Comparison of ENCODE assay signal across 21 cellular contexts in genomic region chr17:7379134-7379533, GRCh38. TPM values are rescaled to one million over a fixed set of nuclear protein-coding genes. Genes with fewer than 3 reads are reported as not detected.
A peak's percentile ranks its signal among the peaks of the same experiment; 100 is the strongest.
DNase-seq lines count a peak whose midpoint lies in the region; FAIRE-seq and TF ChIP-seq lines count a peak whose summit lies in the region.
"Had no signal": no experiment of that assay in that cellular context is flagged by ENCODE, and none has a peak within 500 bp of the region (broad histone marks: within the 10 kb centered on the region; RNA-seq: fewer than 3 reads in every experiment).

No MANE protein-coding gene starts in this region.

- no peaks in the 10 kb centered on the region for H3K79me2 ChIP-seq in astrocyte (ENCODE audit: insufficient read depth, low read length)
- H3K79me2 ChIP-seq in osteoblast (ENCODE audit: insufficient read depth, low read length): no peaks in the 10 kb centered on the region

- peaks cover 12% of the 10 kb centered on the region for H3K36me3 Mint-ChIP-seq in MCF 10A (ENCODE audit: insufficient read depth, unreplicated experiment)
- H3K36me3 Mint-ChIP-seq in astrocyte (ENCODE audit: low read depth, unreplicated experiment): no peaks in the 10 kb centered on the region
- H3K36me3 Mint-ChIP-seq: CD4-positive, CD25-positive, alpha-beta regulatory T cell; CD8-positive, alpha-beta T cell had no signal

- POLR2A ChIA-PET in MCF 10A (lab: Yijun Ruan, JAX): no interaction called here

- intact Hi-C loops in MCF 10A (cut with micrococcal nuclease): no loop called here
- intact Hi-C loops in breast epithelium (cut with DNase I; ENCODE audit: low total_unique reads): no loop called here

- H3K4me3 Mint-ChIP-seq in MCF 10A (ENCODE audit: unreplicated experiment) (peak overlapping the region; percentile 14), astrocyte (ENCODE audit: unreplicated experiment) (peak overlapping the region; percentile 14)
- H3K4me3 Mint-ChIP-seq: CD4-positive, CD25-positive, alpha-beta regulatory T cell; CD8-positive, alpha-beta T cell had no signal

- CTCF ChIA-PET in MCF 10A (lab: Yijun Ruan, JAX): no interaction called here

- no peak for FAIRE-seq in astrocyte (lab: Jason Lieb, UNC)
- FAIRE-seq: D721Med, GM12878, GM19239, H1 had no signal

- H3K4me2 ChIP-seq in astrocyte (ENCODE audit: low read length): no peak overlapping the region
- H3K4me2 ChIP-seq in osteoblast (ENCODE audit: insufficient read depth, low read length): no peak overlapping the region

- H3K27me3 Mint-ChIP-seq in MCF 10A (ENCODE audit: insufficient read depth, unreplicated experiment) (no peaks in the 10 kb centered on the region), astrocyte (ENCODE audit: low read depth, unreplicated experiment) (peaks cover 29% of the 10 kb centered on the region)

- TF ChIP-seq CTCF in MCF 10A (IDR thresholded peaks at IDR 0.05; ENCODE audit: unreplicated experiment) (no peak), breast epithelium (IDR thresholded peaks at IDR 0.05) (no peak), astrocyte (IDR thresholded peaks at IDR 0.05; ENCODE audit: insufficient read depth, low read depth, low read length) (no peak), osteoblast (IDR thresholded peaks at IDR 0.05; ENCODE audit: extremely low read depth, low read depth, low read length) (no peak)

- BruUV-seq in MCF 10A (replicated peaks; lab: Mats Ljungman, UMichigan): no TSS peak

- H3K4me1 ChIP-seq in breast epithelium: peaks cover 0 to 4% of the 10 kb centered on the region in 2 donors
- peaks cover 15% of the 10 kb centered on the region for H3K4me1 ChIP-seq in astrocyte (ENCODE audit: insufficient read depth, low read length)
- peaks cover 3% of the 10 kb centered on the region for H3K4me1 ChIP-seq in osteoblast (ENCODE audit: insufficient read depth, low read length)

- no peaks in the 10 kb centered on the region for H3K9me3 ChIP-seq in breast epithelium
- H3K9me3 ChIP-seq in astrocyte (ENCODE audit: insufficient read depth, low read depth, low read length): peaks cover 6% of the 10 kb centered on the region
- peaks cover 5% of the 10 kb centered on the region for H3K9me3 ChIP-seq in osteoblast (ENCODE audit: low read depth, low read length)

- H3K9ac ChIP-seq in astrocyte (ENCODE audit: low read length): no peak overlapping the region

- H3K27ac Mint-ChIP-seq in MCF 10A (ENCODE audit: low read depth, unreplicated experiment): no peak overlapping the region
- H3K27ac Mint-ChIP-seq in astrocyte (ENCODE audit: unreplicated experiment): no peak overlapping the region
- H3K27ac Mint-ChIP-seq: CD4-positive, CD25-positive, alpha-beta regulatory T cell; CD8-positive, alpha-beta T cell had no signal

- H4K20me1 ChIP-seq in astrocyte (ENCODE audit: insufficient read depth, low read length): no peaks in the 10 kb centered on the region
- H4K20me1 ChIP-seq in osteoblast (ENCODE audit: insufficient read depth, low read length): no peaks in the 10 kb centered on the region

- TF ChIP-seq POLR2A in breast epithelium (IDR thresholded peaks at IDR 0.05): no peak

- H3K27ac ChIP-seq in breast epithelium (no peak overlapping the region), astrocyte (ENCODE audit: low read depth, low read length) (no peak overlapping the region), osteoblast (ENCODE audit: low read depth, low read length) (no peak overlapping the region)

- H3K36me3 ChIP-seq in breast epithelium: no peaks in the 10 kb centered on the region
- no peaks in the 10 kb centered on the region for H3K36me3 ChIP-seq in astrocyte (ENCODE audit: insufficient read depth, low read length)
- H3K36me3 ChIP-seq in osteoblast (ENCODE audit: insufficient read depth, low read length): no peaks in the 10 kb centered on the region

- H3K4me1 Mint-ChIP-seq in MCF 10A (ENCODE audit: insufficient read depth, unreplicated experiment) (peaks cover 13% of the 10 kb centered on the region), astrocyte (ENCODE audit: low read depth, unreplicated experiment) (no peaks in the 10 kb centered on the region)

- H3K4me3 ChIP-seq in breast epithelium (no peak overlapping the region), astrocyte (ENCODE audit: insufficient read depth, low read depth, low read length) (no peak overlapping the region), osteoblast (ENCODE audit: insufficient read depth, low read length) (no peak overlapping the region)
- H3K4me3 ChIP-seq: GM12878 had no signal

- H2AFZ ChIP-seq in astrocyte (ENCODE audit: low read depth, low read length): no peak overlapping the region
- H2AFZ ChIP-seq in osteoblast (ENCODE audit: low read length): no peak overlapping the region

- DNase-seq in MCF 10A (ENCODE audit: unreplicated experiment) (no peak), breast epithelium (ENCODE audit: low spot score in 2 of 2) (no peak), astrocyte (ENCODE audit: low read depth) (no peak), osteoblast (ENCODE audit: insufficient read length, low spot score, missing footprints) (peak; percentile 49), NCI-H1092 (lab: John Stamatoyannopoulos, UW) (no peak)
- DNase-seq in activated T-cell treated with anti-CD3 and anti-CD28 coated beads, Interleukin-2, amount 50 U/mL, for 1 hour: no peak
- DNase-seq: 8988T; C1 segment of cervical spinal cord; CD4-positive, CD25-positive, alpha-beta regulatory T cell; CD8-positive, alpha-beta T cell; DMS 273 treated with DMSO at 0.1 percent for 48 hours; DMS79; EL; GDM1; H7; HCEC 1CT had no signal

- H3K9me3 Mint-ChIP-seq in MCF 10A (ENCODE audit: unreplicated experiment) (peaks cover 9% of the 10 kb centered on the region), astrocyte (ENCODE audit: unreplicated experiment) (peaks cover 10% of the 10 kb centered on the region)

- H3K27me3 ChIP-seq in breast epithelium (no peaks in the 10 kb centered on the region), astrocyte (ENCODE audit: insufficient read depth, low read length) (peaks cover 38% of the 10 kb centered on the region), osteoblast (ENCODE audit: insufficient read depth, low read length) (peaks cover 48% of the 10 kb centered on the region)

RNA-seq across cellular contexts. Expression of gene TNK1, which starts 1.8 kb away (rescaled TPM):
- total RNA-seq in MCF 10A (2022): 6.4 and 8.0 TPM in 2 replicates
- total RNA-seq in breast epithelium: 10 to 100 TPM in 2 of 3 donors, 1 to 10 TPM in 1; 1.1 to 22.1 (median 14.4) TPM
- total RNA-seq in astrocyte: 0.36 and 1.6 TPM in 2 replicates
- 0.36 TPM in 1 of 2 replicates, not detected in the other for total RNA-seq in osteoblast

RNA-seq across cellular contexts. Expression of gene PLSCR3, which starts 15.2 kb away (rescaled TPM):
- 53.8 and 59.0 TPM in 2 replicates for total RNA-seq in MCF 10A (2022)
- 10 to 100 TPM; 16.0 to 24.3 (median 19.0) TPM for total RNA-seq in breast epithelium
- total RNA-seq in astrocyte: 65.7 and 67.6 TPM in 2 replicates
- total RNA-seq in osteoblast: 19.4 and 27.9 TPM in 2 replicates

RNA-seq across cellular contexts. Expression of gene TMEM95, which starts 24.2 kb away (rescaled TPM):
- not detected in 2 replicates for total RNA-seq in MCF 10A (2022)
- not detected for total RNA-seq in breast epithelium
- 0.30 TPM in 1 of 2 replicates, not detected in the other for total RNA-seq in astrocyte
- total RNA-seq in osteoblast: not detected in 2 replicates
- total RNA-seq: A673; CD4-positive, CD25-positive, alpha-beta regulatory T cell; CD8-positive, alpha-beta T cell; H1; H7 had no signal

RNA-seq across cellular contexts. Expression of gene TMEM256, which starts 24.8 kb away (rescaled TPM):
- total RNA-seq in MCF 10A (2022) (35.2 and 42.9 TPM in 2 replicates), breast epithelium (100 to 1,000 TPM in 1 of 3 donors, 10 to 100 TPM in 2; 77.6 to 113 (median 92.3) TPM), astrocyte (45.7 and 52.9 TPM in 2 replicates), osteoblast (59.4 and 84.6 TPM in 2 replicates)

RNA-seq across cellular contexts. Expression of gene KCTD11, which starts 27.2 kb away (rescaled TPM):
- 9.2 and 10.1 TPM in 2 replicates for total RNA-seq in MCF 10A (2022)
- 10 to 100 TPM in 2 of 3 donors, 1 to 10 TPM in 1; 9.1 to 11.5 (median 11.0) TPM for total RNA-seq in breast epithelium
- total RNA-seq in astrocyte: 31.6 and 41.4 TPM in 2 replicates
- total RNA-seq in osteoblast: 11.5 and 11.9 TPM in 2 replicates
